In the genomic region with DNA sequence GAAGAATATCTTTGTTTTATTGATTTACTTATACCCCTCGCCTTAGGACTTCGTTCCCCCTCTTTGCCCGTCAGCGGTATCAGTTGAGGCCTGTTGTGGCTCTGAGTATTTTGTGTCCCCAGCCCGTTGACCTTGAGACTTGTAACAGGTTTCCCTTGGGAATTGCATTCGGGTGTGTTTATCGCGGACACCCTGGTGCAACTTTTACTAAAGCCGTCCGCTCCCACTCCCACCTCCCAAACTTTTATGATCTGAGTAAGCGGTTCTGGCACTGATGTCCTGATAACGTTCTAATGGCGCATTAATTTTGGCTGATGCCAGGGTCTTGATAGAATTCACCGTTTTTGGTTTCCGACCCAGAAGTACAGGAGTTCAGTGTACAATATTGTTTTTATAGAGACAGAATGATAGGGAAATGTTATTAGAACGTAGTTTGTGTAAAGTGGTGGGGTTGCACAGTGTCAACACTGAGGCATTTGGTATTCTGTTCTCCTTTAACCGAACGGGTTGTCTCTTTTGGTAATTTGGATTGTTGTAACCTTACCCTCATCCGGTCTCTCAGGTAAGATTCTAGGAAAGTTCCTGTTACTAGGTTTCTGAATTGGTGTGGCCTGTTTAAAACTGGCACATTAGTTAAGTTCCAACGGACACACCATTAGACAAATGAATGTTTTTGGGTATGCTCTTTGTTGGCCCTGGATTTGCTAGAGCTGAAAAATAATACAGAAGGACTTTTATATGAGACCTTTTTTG, we compare ENCODE assay signal across 8 cellular contexts. TPM values are rescaled to one million over a fixed set of nuclear protein-coding genes. Genes with fewer than 3 reads are reported as not detected.
A peak's percentile ranks its signal among the peaks of the same experiment; 100 is the strongest.
DNase-seq lines count a peak whose midpoint lies in the region; ATAC-seq and TF ChIP-seq lines count a peak whose summit lies in the region.

No MANE protein-coding gene starts in this region.

- H3K27ac Mint-ChIP-seq in activated CD8-positive, alpha-beta memory T cell treated with anti-CD3 and anti-CD28 coated beads, Interleukin-2, amount 10 ng/mL, durations not matched to agents 7 days and 5 days = peak overlapping the region; percentile 95
- peak overlapping the region; percentile 96 for H3K27ac Mint-ChIP-seq in memory B cell

- DNase-seq in activated CD8-positive, alpha-beta memory T cell treated with anti-CD3 and anti-CD28 coated beads, Interleukin-2, amount 10 ng/mL, durations not matched to agents 7 days and 5 days = no peak
- DNase-seq in activated CD8-positive, alpha-beta memory T cell treated with anti-CD3 and anti-CD28 coated beads, Interleukin-2, amount 50 U/mL, for 48 hours = no peak
- no peak for DNase-seq in Panc1 (ENCODE audit: low read depth, low spot score)
- peak in 2 of 10 donors; percentile 7 to 13 for DNase-seq in dorsolateral prefrontal cortex
- peak in 1 of 2 donors; percentile 22 for DNase-seq in memory B cell (ENCODE audit: low spot score in 2 of 2)
- DNase-seq in upper lobe of right lung = no peak
- no peak for DNase-seq in superior temporal gyrus (ENCODE audit: extremely low spot score)

- H3K27me3 ChIP-seq in Panc1 (ENCODE audit: control insufficient read depth, insufficient read depth, low read length) (no peaks in the 10 kb centered on the region), dorsolateral prefrontal cortex (no peaks in the 10 kb centered on the region), upper lobe of right lung (no peaks in the 10 kb centered on the region)

- H3K4me3 ChIP-seq in Panc1 (ENCODE audit: low read depth in 2 of 2, low read length in 2 of 2) = peak overlapping the region; percentile 93 to 95
- peak overlapping the region; percentile 66 to 100 (median 95) for H3K4me3 ChIP-seq in dorsolateral prefrontal cortex
- peak overlapping the region; percentile 98 for H3K4me3 ChIP-seq in upper lobe of right lung

- peaks cover 19% of the 10 kb centered on the region for H3K36me3 ChIP-seq in Panc1 (ENCODE audit: control insufficient read depth, insufficient read depth, low read length)
- H3K36me3 ChIP-seq in upper lobe of right lung = peaks cover 50% of the 10 kb centered on the region

- H3K36me3 Mint-ChIP-seq in activated CD8-positive, alpha-beta memory T cell treated with anti-CD3 and anti-CD28 coated beads, Interleukin-2, amount 10 ng/mL, durations not matched to agents 7 days and 5 days = peaks cover 50% of the 10 kb centered on the region
- peaks cover 13% of the 10 kb centered on the region for H3K36me3 Mint-ChIP-seq in memory B cell

- no peaks in the 10 kb centered on the region for H3K9me3 Mint-ChIP-seq in activated CD8-positive, alpha-beta memory T cell treated with anti-CD3 and anti-CD28 coated beads, Interleukin-2, amount 10 ng/mL, durations not matched to agents 7 days and 5 days (ENCODE audit: low read depth)
- no peaks in the 10 kb centered on the region for H3K9me3 Mint-ChIP-seq in memory B cell

- H3K9me3 ChIP-seq in Panc1 (ENCODE audit: control insufficient read depth, insufficient read depth, low read depth, low read length) = no peaks in the 10 kb centered on the region
- H3K9me3 ChIP-seq in upper lobe of right lung = no peaks in the 10 kb centered on the region

- peak overlapping the region; percentile 94 for H3K4me3 Mint-ChIP-seq in activated CD8-positive, alpha-beta memory T cell treated with anti-CD3 and anti-CD28 coated beads, Interleukin-2, amount 10 ng/mL, durations not matched to agents 7 days and 5 days
- peak overlapping the region; percentile 98 for H3K4me3 Mint-ChIP-seq in memory B cell

- POLR2A ChIA-PET in Panc1 (lab: Charles Lee) = interaction anchor here (1.0 kb wide), 1 partner anchor 34 kb away, joined by 10 read pairs; no protein-coding TSS in a partner anchor

- intact Hi-C loops in Panc1 (cut with micrococcal nuclease; ENCODE audit: unreplicated experiment) = no loop called here
- intact Hi-C loops in dorsolateral prefrontal cortex (cut with DNase I) = loop anchor here (2.0 to 10.0 kb wide), 3 partner anchors 54 to 530 kb away; partner anchors contain the start of genes CHP1 (in 1 of the 2), EXD1 (in 1 of the 2), RMDN3 (in 1 of the 2) and RTF1 (in 1 of the 2)
- intact Hi-C loops in upper lobe of right lung (cut with DNase I) = no loop called here

- H3K27me3 Mint-ChIP-seq in activated CD8-positive, alpha-beta memory T cell treated with anti-CD3 and anti-CD28 coated beads, Interleukin-2, amount 10 ng/mL, durations not matched to agents 7 days and 5 days = peaks cover 2% of the 10 kb centered on the region
- H3K27me3 Mint-ChIP-seq in memory B cell = no peaks in the 10 kb centered on the region

- H3K27ac ChIP-seq in Panc1 (ENCODE audit: low read length) (peak overlapping the region; percentile 98), dorsolateral prefrontal cortex (peak overlapping the region; percentile 26 to 97 (median 88)), upper lobe of right lung (peak overlapping the region; percentile 95)

- CTCF ChIA-PET in activated CD8-positive, alpha-beta memory T cell treated with anti-CD3 and anti-CD28 coated beads, Interleukin-2, amount 10 ng/mL, durations not matched to agents 7 days and 5 days (lab: Charles Lee) = interaction anchor here (1.0 to 1.8 kb wide), 7 partner anchors 25 to 378 kb away, joined by 3 to 7 read pairs (median 4); partner anchors contain the start of genes CHP1, EXD1, INO80 and NUSAP1
- CTCF ChIA-PET in Panc1 (lab: Charles Lee) = interaction anchor here (0.5 kb wide), 1 partner anchor 100 kb away, joined by 4 read pairs; no protein-coding TSS in a partner anchor

- peaks cover 2% of the 10 kb centered on the region for H3K4me1 ChIP-seq in Panc1 (ENCODE audit: control insufficient read depth, insufficient read depth, low read length)
- H3K4me1 ChIP-seq in upper lobe of right lung = peaks cover 31% of the 10 kb centered on the region

- TF ChIP-seq CTCF in Panc1 (IDR thresholded peaks at IDR 0.05) (no peak), dorsolateral prefrontal cortex (IDR thresholded peaks at IDR 0.05 in 54 of 56, conservative IDR thresholded peaks at IDR 0.05 in 2 of 56; ENCODE audit: low read depth in 1 of 56, partially characterized antibody in 56 of 56) (no peak), upper lobe of right lung (IDR thresholded peaks at IDR 0.05) (no peak)

- in situ Hi-C loops in Panc1 (cut with HindIII; ENCODE audit: low pct_unique_long_range_greater_than_20kb, low sequenced_read_pairs) = no loop called here

- peaks cover 51% of the 10 kb centered on the region for H3K4me1 Mint-ChIP-seq in activated CD8-positive, alpha-beta memory T cell treated with anti-CD3 and anti-CD28 coated beads, Interleukin-2, amount 10 ng/mL, durations not matched to agents 7 days and 5 days
- H3K4me1 Mint-ChIP-seq in memory B cell = peaks cover 26% of the 10 kb centered on the region

- no peak for ATAC-seq in activated CD8-positive, alpha-beta memory T cell treated with anti-CD3 and anti-CD28 coated beads, Interleukin-2, amount 10 ng/mL, durations not matched to agents 7 days and 5 days
- ATAC-seq in Panc1 (peak; percentile 1; the same call in 1 of the 2 replicates), memory B cell (ENCODE audit: low read depth) (no peak), upper lobe of right lung (no peak), HG03571 (IDR thresholded peaks at IDR 0.05; ENCODE audit: unreplicated experiment) (no peak)

- BruUV-seq in Panc1 (replicated peaks; lab: Mats Ljungman, UMichigan) = no TSS peak

RNA-seq across cellular contexts. Expression of gene OIP5, which starts 47.8 kb away (rescaled TPM):
- 10 to 100 TPM; 21.1 to 21.2 TPM for total RNA-seq in activated CD8-positive, alpha-beta memory T cell treated with anti-CD3 and anti-CD28 coated beads, Interleukin-2, amount 10 ng/mL, durations not matched to agents 7 days and 5 days
- total RNA-seq in Panc1 (2021; ENCODE audit: unreplicated experiment) (26.7 TPM), dorsolateral prefrontal cortex (1 to 10 TPM in 15 of 120 experiments, under 1 TPM in 48, not detected in 57; 0.32 to 2.6 (median 0.63) TPM), upper lobe of right lung (0.55 TPM)
- 12.8 TPM for polyA plus RNA-seq in Panc1 (2012; ENCODE audit: insufficient read length)

RNA-seq across cellular contexts. Expression of gene NUSAP1, which starts 48.1 kb away (rescaled TPM):
- total RNA-seq in activated CD8-positive, alpha-beta memory T cell treated with anti-CD3 and anti-CD28 coated beads, Interleukin-2, amount 10 ng/mL, durations not matched to agents 7 days and 5 days = 100 to 1,000 TPM; 234 to 334 TPM
- total RNA-seq in Panc1 (2021; ENCODE audit: unreplicated experiment) = 127 TPM
- 36.1 TPM for polyA plus RNA-seq in Panc1 (2012; ENCODE audit: insufficient read length)
- total RNA-seq in dorsolateral prefrontal cortex = 1 to 10 TPM in 80 of 120 experiments, under 1 TPM in 26, not detected in 14; 0.28 to 5.9 (median 1.8) TPM
- 6.7 TPM for total RNA-seq in upper lobe of right lung

RNA-seq across cellular contexts. Expression of gene CHP1, which starts 53.5 kb away (rescaled TPM):
- total RNA-seq in activated CD8-positive, alpha-beta memory T cell treated with anti-CD3 and anti-CD28 coated beads, Interleukin-2, amount 10 ng/mL, durations not matched to agents 7 days and 5 days = 10 to 100 TPM; 47.5 to 54.1 TPM
- 123 TPM for total RNA-seq in Panc1 (2021; ENCODE audit: unreplicated experiment)
- 56.0 TPM for polyA plus RNA-seq in Panc1 (2012; ENCODE audit: insufficient read length)
- 100 to 1,000 TPM in 52 of 120 experiments, 10 to 100 TPM in 68; 57.8 to 139 (median 95.3) TPM for total RNA-seq in dorsolateral prefrontal cortex
- total RNA-seq in upper lobe of right lung = 175 TPM

RNA-seq across cellular contexts. Expression of gene EXD1, which starts 54.0 kb away (rescaled TPM):
- total RNA-seq in activated CD8-positive, alpha-beta memory T cell treated with anti-CD3 and anti-CD28 coated beads, Interleukin-2, amount 10 ng/mL, durations not matched to agents 7 days and 5 days = not detected
- 0.15 TPM for total RNA-seq in Panc1 (2021; ENCODE audit: unreplicated experiment)
- polyA plus RNA-seq in Panc1 (2012; ENCODE audit: insufficient read length) = not detected
- total RNA-seq in dorsolateral prefrontal cortex = 1 to 10 TPM in 9 of 120 experiments, under 1 TPM in 64, not detected in 47; 0.16 to 1.6 (median 0.41) TPM
- not detected for total RNA-seq in upper lobe of right lung

Comparison
In these comparisons a context has a peak if more than half of its experiments do, and no peak if none do; other contexts are left out.
1. RNA of gene NUSAP1, which starts 48.1 kb away (total RNA-seq): 234 to 334 TPM in activated CD8-positive, alpha-beta memory T cell treated with anti-CD3 and anti-CD28 coated beads, Interleukin-2, amount 10 ng/mL, durations not matched to agents 7 days and 5 days and 127 TPM in Panc1 (single experiment); 6.7 TPM in upper lobe of right lung (single experiment) and 0.28 to 5.9 TPM in dorsolateral prefrontal cortex; every median in the first group is over 10 times any median in the second.
2. intact Hi-C loops: an anchor here in dorsolateral prefrontal cortex (2.0 to 10.0 kb wide); none called in Panc1 and upper lobe of right lung.
3. Peak in every context shown above with its lines, with median percentiles within 50 percentile points of each other: H3K27ac ChIP-seq and H3K4me3 ChIP-seq.